ENCODE assay signal across 19 cellular contexts in genomic region chr11:19869946-19870589, GRCh38.
"Had no signal": no experiment of that assay in that cellular context is flagged by ENCODE, and none has a peak within 500 bp of the region (broad histone marks: within the 10 kb centered on the region; RNA-seq: fewer than 3 reads in every experiment).

No MANE protein-coding gene starts in this region.

- H3K4me3 ChIP-seq: ascending aorta, gastroesophageal sphincter, left lung, skin epidermis, tibial artery, uterus had no signal

- H3K4me1 ChIP-seq: left lung, uterus had no signal

- ATAC-seq: activated naive CD8-positive, alpha-beta T cell treated with anti-CD3 and anti-CD28 coated beads, Interleukin-2, amount 50 U/mL, for 24 hours; gastroesophageal sphincter; left lung; natural killer cell treated with Interleukin-12 subunit alpha and Interleukin-12 subunit beta and Interleukin-15 and Interleukin-18, amount 100 ng/mL, for 72 hours had no signal

- H3K27me3 ChIP-seq: ascending aorta, gastroesophageal sphincter, left lung, tibial artery, uterus had no signal

- H3K36me3 ChIP-seq: uterus had no signal

- H3K27ac ChIP-seq: gastroesophageal sphincter, left lung, tibial artery, uterus had no signal

- FAIRE-seq: colon, endometrium, keratinocyte had no signal

- DNase-seq: activated CD4-positive, alpha-beta T cell treated with anti-CD3 and anti-CD28 coated beads for 1 hour; activated CD4-positive, alpha-beta T cell treated with anti-CD3 and anti-CD28 coated beads, Interleukin-2, amount 50 U/mL, for 48 hours; activated naive CD4-positive, alpha-beta T cell treated with anti-CD3 and anti-CD28 coated beads for 36 hours; activated naive CD8-positive, alpha-beta T cell treated with anti-CD3 and anti-CD28 coated beads, Interleukin-2, amount 50 U/mL, for 24 hours; left lung; mesenchymal stem cell; posterior cingulate gyrus; retina; stimulated activated CD4-positive, alpha-beta T cell treated with anti-CD3 and anti-CD28 coated beads, Interleukin-4, amount 100 ng/mL, for 24 hours; stimulated activated naive CD4-positive, alpha-beta T cell; tibial artery; uterus had no signal

- H3K9me3 ChIP-seq: ascending aorta, gastroesophageal sphincter, left lung, tibial artery, uterus had no signal
